ENCODE assay signal across 15 cellular contexts in the genomic region with DNA sequence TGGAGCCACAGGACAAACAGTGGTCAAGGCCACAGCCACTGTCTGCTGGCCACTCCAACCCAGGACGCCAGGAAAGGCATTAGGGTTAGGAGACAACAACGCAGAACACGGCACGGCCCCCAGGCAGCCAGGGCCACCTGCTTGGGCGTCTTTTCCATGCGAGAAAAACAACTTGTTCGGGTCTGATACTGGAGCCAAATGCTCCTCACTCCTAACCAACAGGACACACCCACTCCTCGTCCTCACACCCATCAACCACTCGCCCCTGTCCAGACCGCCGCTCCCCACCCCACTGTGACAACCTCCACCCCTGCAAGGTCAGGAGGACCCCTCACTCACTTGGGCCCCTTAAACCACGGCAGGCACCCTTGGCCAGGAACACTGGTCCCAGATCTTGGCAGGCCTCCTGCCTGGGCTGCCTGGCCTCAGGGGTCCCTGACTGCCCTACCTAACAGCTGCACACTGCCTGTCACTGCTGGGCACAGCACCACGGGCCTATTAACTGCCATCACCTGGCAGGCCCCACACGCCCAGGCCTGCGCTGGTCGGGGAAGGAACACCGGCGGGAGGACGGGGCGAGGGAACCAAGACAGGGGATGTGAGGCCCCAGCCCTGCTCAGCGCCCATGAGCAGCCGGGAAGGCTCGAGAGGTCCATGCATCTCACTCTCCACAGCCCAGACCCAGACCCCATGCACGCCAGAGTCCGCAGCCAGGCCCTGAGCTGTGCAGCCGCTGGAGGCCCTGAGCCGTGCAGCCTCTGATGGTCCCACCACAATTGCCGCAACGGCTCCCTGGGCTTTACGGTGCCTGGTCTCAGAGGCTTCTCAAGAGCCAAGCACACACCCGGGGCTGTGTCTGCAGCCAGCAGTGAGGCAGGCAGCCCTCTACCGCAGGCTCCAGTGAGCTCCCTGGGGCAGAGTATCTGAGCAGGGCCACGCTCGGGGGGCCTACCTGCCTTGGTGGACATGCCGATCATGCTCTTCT. TPM values are rescaled to one million over a fixed set of nuclear protein-coding genes. Genes with fewer than 3 reads are reported as not detected.
DNase-seq lines count a peak whose midpoint lies in the region; ATAC-seq, FAIRE-seq and TF ChIP-seq lines count a peak whose summit lies in the region.
"Had no signal": no experiment of that assay in that cellular context is flagged by ENCODE, and none has a peak within 500 bp of the region (broad histone marks: within the 10 kb centered on the region; RNA-seq: fewer than 3 reads in every experiment).

No MANE protein-coding gene starts in this region.

- CTCF ChIA-PET in GM12878 (lab: Yijun Ruan, JAX): interaction anchor here (0.8 kb wide), 1 partner anchor 12 kb away, joined by 3 read pairs; no protein-coding TSS in a partner anchor

- FAIRE-seq in GM12878 (lab: Jason Lieb, UNC): no peak
- FAIRE-seq in GM19239 (lab: Jason Lieb, UNC): no peak
- FAIRE-seq: urothelium cell line had no signal

- H3K9ac ChIP-seq in GM12878 (ENCODE audit: control insufficient read depth, insufficient read depth, low read length): no peak overlapping the region

- SMC1A ChIA-PET in GM12878 (lab: Charles Lee; ENCODE audit: uncharacterized antibody, unreplicated experiment): no interaction called here

- TF ChIP-seq EP300 in GM12878 (IDR thresholded peaks at IDR 0.05; ENCODE audit: borderline replicate concordance in 1 of 2, control insufficient read depth in 1 of 2, low read depth in 2 of 2, low read length in 2 of 2): no peak

- H3K27me3 ChIP-seq in GM12878 (replicated peaks in 1 of 2; ENCODE audit: control insufficient read depth in 2 of 2, insufficient read depth in 2 of 2, low read length in 1 of 2) (no peaks in the 10 kb centered on the region), HAP-1 (ENCODE audit: low read depth) (no peaks in the 10 kb centered on the region)
- H3K27me3 ChIP-seq: BLaER1 treated with 17β-estradiol and CSF1 and Interleukin-3, amounts not matched to agents 10 nM and 100 nM had no signal

- BruUV-seq in GM12878 (replicated peaks; lab: Mats Ljungman, UMichigan): no TSS peak

- POLR2A ChIA-PET in GM12878 (lab: Charles Lee): no interaction called here

- TF ChIP-seq POLR2A in GM12878 (IDR thresholded peaks at IDR 0.05; ENCODE audit: low read depth, low read length): no peak; the same call in 1 of the 2 replicates

- no peak for TF ChIP-seq CTCF in GM12878 (IDR thresholded peaks at IDR 0.05 in 2 of 3, conservative IDR thresholded peaks at IDR 0.05 in 1 of 3; ENCODE audit: control insufficient read depth in 2 of 3, extremely low read depth in 1 of 3, insufficient read depth in 1 of 3, low read depth in 3 of 3, low read length in 3 of 3)

- no peak overlapping the region for H3K27ac ChIP-seq in GM12878 (ENCODE audit: control insufficient read depth, insufficient read depth)
- peak overlapping the region in 12 of 21 experiments; percentile 1 to 84 (median 62) for H3K27ac ChIP-seq in skin epidermis
- H3K27ac ChIP-seq: BLaER1 treated with 17β-estradiol and CSF1 and Interleukin-3, amounts not matched to agents 10 nM and 100 nM had no signal

- H3K4me1 ChIP-seq in GM12878 (ENCODE audit: control insufficient read depth, insufficient read depth, low read length): no peaks in the 10 kb centered on the region
- no peaks in the 10 kb centered on the region for H3K4me1 ChIP-seq in HAP-1

- no peak overlapping the region for H2AFZ ChIP-seq in GM12878 (ENCODE audit: control insufficient read depth, low read depth, low read length)

- H4K20me1 ChIP-seq in GM12878 (ENCODE audit: control insufficient read depth, insufficient read depth): no peaks in the 10 kb centered on the region

- RAD21 ChIA-PET in GM12878 (lab: Charles Lee; ENCODE audit: unreplicated experiment): no interaction called here

- H3K4me2 ChIP-seq in GM12878 (ENCODE audit: control insufficient read depth, insufficient read depth): no peak overlapping the region

- peak; percentile 47 for ATAC-seq in GM12878
- ATAC-seq in left colon: peak; percentile 34
- no peak for ATAC-seq in GM19328 (IDR thresholded peaks at IDR 0.05; ENCODE audit: unreplicated experiment)

- no peak for TF ChIP-seq RAD21 in GM12878 (IDR thresholded peaks at IDR 0.05; ENCODE audit: insufficient read depth, low read depth, low read length)

- H3K36me3 ChIP-seq in GM12878 (ENCODE audit: control insufficient read depth in 2 of 2, insufficient read depth in 2 of 2, low read length in 1 of 2): peaks cover 15 to 41% of the 10 kb centered on the region in 2 experiments
- H3K36me3 ChIP-seq in HAP-1 (replicated peaks): peaks cover 49% of the 10 kb centered on the region

- peak; percentile 57 for DNase-seq in Jurkat, Clone E6-1 (ENCODE audit: low read depth, low spot score)
- DNase-seq in GM12878 (ENCODE audit: low read depth, low spot score) (no peak), left colon (no peak), NCI-H1092 treated with DMSO at 0.1 percent for 48 hours (lab: John Stamatoyannopoulos, UW) (no peak), HAP-1 (ENCODE audit: low spot score in 2 of 2) (no peak), GM19239 (ENCODE audit: insufficient read length, low spot score) (no peak)
- DNase-seq: mesendoderm; NCI-H2107; stimulated activated CD8-positive, alpha-beta memory T cell treated with anti-CD3 and anti-CD28 coated beads, Interleukin-4, amount 100 ng/mL, for 48 hours had no signal

- no peaks in the 10 kb centered on the region for H3K79me2 ChIP-seq in GM12878 (ENCODE audit: control insufficient read depth, insufficient read depth, low read length)

- intact Hi-C loops in GM12878 (cut with micrococcal nuclease; ENCODE audit: unreplicated experiment) (no loop called here), left colon (cut with DNase I, micrococcal nuclease) (no loop called here)

- H3K4me3 ChIP-seq in Jurkat, Clone E6-1 (ENCODE audit: low read length): peak overlapping the region; percentile 22
- H3K4me3 ChIP-seq in GM12878: no peak overlapping the region
- H3K4me3 ChIP-seq in skin epidermis: no peak overlapping the region
- H3K4me3 ChIP-seq in HAP-1: no peak overlapping the region
- H3K4me3 ChIP-seq: BLaER1 treated with 17β-estradiol and CSF1 and Interleukin-3, amounts not matched to agents 10 nM and 100 nM had no signal

- 97% methylated on average over 33 of the region's 35 CpGs for WGBS in GM12878 (ENCODE audit: insufficient coverage, insufficient replicate concordance, low lambda C conversion rate, missing lambda C conversion rate)

- in situ Hi-C loops in GM12878 (cut with MboI) (no loop called here), HAP-1 (cut with MboI; ENCODE audit: low sequenced_read_pairs) (no loop called here)

- H3K9me3 ChIP-seq in GM12878 (replicated peaks; ENCODE audit: control insufficient read depth, insufficient read depth, low read length): no peaks in the 10 kb centered on the region
- H3K9me3 ChIP-seq in HAP-1: no peaks in the 10 kb centered on the region
- H3K9me3 ChIP-seq: BLaER1 treated with 17β-estradiol and CSF1 and Interleukin-3, amounts not matched to agents 10 nM and 100 nM had no signal

TF ChIP-seq in GM12878, 131 proteins besides CTCF, POLR2A, EP300 and RAD21 (continues in another document):
- TF ChIP-seq EED (IDR thresholded peaks at IDR 0.05; ENCODE audit: low read depth): no peak
- TF ChIP-seq, protein P1, sequence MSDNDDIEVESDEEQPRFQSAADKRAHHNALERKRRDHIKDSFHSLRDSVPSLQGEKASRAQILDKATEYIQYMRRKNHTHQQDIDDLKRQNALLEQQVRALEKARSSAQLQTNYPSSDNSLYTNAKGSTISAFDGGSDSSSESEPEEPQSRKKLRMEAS (IDR thresholded peaks at IDR 0.05; ENCODE audit: low read depth, low read length): no peak

RNA-seq across cellular contexts. Expression of a gene that starts 13.8 kb away (rescaled TPM):
- polyA plus RNA-seq in Jurkat, Clone E6-1 (2012; ENCODE audit: insufficient read depth, insufficient read length): 283 TPM
- total RNA-seq in GM12878 (2013; cell fraction: nucleolus; rRNA removed): 93.2 and 118 TPM in 2 replicates
- total RNA-seq in GM12878 (2014; rRNA removed) (266 and 278 TPM in 2 replicates), GM12878 (2014; rRNA removed; fragmentation: Illumina TruSeq; extraction: Trizol) (142 and 171 TPM in 2 replicates), GM12878 (2021) (140 and 147 TPM in 2 replicates), left colon (100 to 1,000 TPM in 1 of 2 donors, 10 to 100 TPM in 1; 93.1 to 102 TPM)
- polyA plus RNA-seq in GM12878 (2011; ENCODE audit: low read depth): 72.4 TPM
- polyA plus RNA-seq in GM12878 (2011; rRNA removed) (80.8 and 124 TPM in 2 replicates), GM12878 (2014; fragmentation: Illumina TruSeq; extraction: Trizol) (87.8 and 163 TPM in 2 replicates), GM12878 (2014; fragmentation: Nextera tagmentation; extraction: Ambion mirVana) (10 to 100 TPM in 1 of 2 experiments, 1 to 10 TPM in 1; 2.9 to 22.8 TPM), GM12878 (2014; rRNA removed) (195 and 219 TPM in 2 replicates), GM12878 (2016; fragmentation: Nextera tagmentation; extraction: Ambion mirVana) (10 to 100 TPM; 34.2 to 39.9 TPM)
- 135 and 191 TPM in 2 replicates for polyA plus RNA-seq in GM12878 (2011; cell fraction: cytosol; rRNA removed)
- polyA plus RNA-seq in GM12878 (2011; cell fraction: nucleus; rRNA removed): 148 and 184 TPM in 2 replicates
- polyA plus RNA-seq in GM12878 (2012): 82.8 and 110 TPM in 2 replicates
- 125 and 188 TPM in 2 replicates for polyA minus RNA-seq in GM12878 (2011; rRNA and poly(A)+ RNA removed)
- 55.8 and 65.4 TPM in 2 replicates for polyA minus RNA-seq in GM12878 (2011; cell fraction: cytosol; rRNA and poly(A)+ RNA removed)
- 43.2 and 68.0 TPM in 2 replicates for polyA minus RNA-seq in GM12878 (2011; cell fraction: nucleus; rRNA and poly(A)+ RNA removed)

RNA-seq across cellular contexts. Expression of a gene that starts 36.3 kb away (rescaled TPM):
- polyA plus RNA-seq in Jurkat, Clone E6-1 (2012; ENCODE audit: insufficient read depth, insufficient read length): 16.2 TPM
- total RNA-seq in GM12878 (2013; cell fraction: nucleolus; rRNA removed): 29.3 and 36.2 TPM in 2 replicates
- total RNA-seq in GM12878 (2014; rRNA removed) (8.6 and 9.0 TPM in 2 replicates), GM12878 (2014; rRNA removed; fragmentation: Illumina TruSeq; extraction: Trizol) (3.4 and 3.5 TPM in 2 replicates), GM12878 (2021) (14.8 and 21.5 TPM in 2 replicates), left colon (1 to 10 TPM; 2.3 to 5.1 TPM)
- polyA plus RNA-seq in GM12878 (2011; ENCODE audit: low read depth): 0.05 TPM
- polyA plus RNA-seq in GM12878 (2011; rRNA removed) (2.4 and 3.8 TPM in 2 replicates), GM12878 (2014; fragmentation: Illumina TruSeq; extraction: Trizol) (0.57 and 2.4 TPM in 2 replicates), GM12878 (2014; fragmentation: Nextera tagmentation; extraction: Ambion mirVana) (under 1 TPM; 0.08 to 0.55 TPM), GM12878 (2014; rRNA removed) (17.4 and 17.8 TPM in 2 replicates), GM12878 (2016; fragmentation: Nextera tagmentation; extraction: Ambion mirVana) (1 to 10 TPM; 6.1 to 6.5 TPM)
- polyA plus RNA-seq in GM12878 (2011; cell fraction: cytosol; rRNA removed): 4.6 and 8.2 TPM in 2 replicates
- polyA plus RNA-seq in GM12878 (2011; cell fraction: nucleus; rRNA removed): 52.7 and 80.1 TPM in 2 replicates
- 0.95 and 1.0 TPM in 2 replicates for polyA plus RNA-seq in GM12878 (2012)
- 1.9 and 5.6 TPM in 2 replicates for polyA minus RNA-seq in GM12878 (2011; rRNA and poly(A)+ RNA removed)
- 3.5 and 6.3 TPM in 2 replicates for polyA minus RNA-seq in GM12878 (2011; cell fraction: cytosol; rRNA and poly(A)+ RNA removed)
- 10.5 and 15.5 TPM in 2 replicates for polyA minus RNA-seq in GM12878 (2011; cell fraction: nucleus; rRNA and poly(A)+ RNA removed)
- total RNA-seq: fibroblast of lung, osteocyte had no signal
- polyA plus RNA-seq: fibroblast of lung had no signal
